Comparison of ENCODE assay signal across 20 cellular contexts in genomic region chr7:45126201-45126600, GRCh38. TPM values are rescaled to one million over a fixed set of nuclear protein-coding genes. Genes with fewer than 3 reads are reported as not detected.
DNase-seq lines count a peak whose midpoint lies in the region; ATAC-seq and TF ChIP-seq lines count a peak whose summit lies in the region.
"Had no signal": no experiment of that assay in that cellular context is flagged by ENCODE, and none has a peak within 500 bp of the region (broad histone marks: within the 10 kb centered on the region; RNA-seq: fewer than 3 reads in every experiment).

No MANE protein-coding gene starts in this region.

- TF ChIP-seq POLR2A in spleen (IDR thresholded peaks at IDR 0.05) = no peak

- no peaks in the 10 kb centered on the region for H3K36me3 ChIP-seq in spleen

- H3K27me3 ChIP-seq in spleen (replicated peaks in 1 of 7) = no peaks in the 10 kb centered on the region

- intact Hi-C loops in activated CD4-positive, alpha-beta T cell treated with anti-CD3 and anti-CD28 coated beads, Interleukin-2, amount 10 ng/mL, durations not matched to agents 24 days and 14 days (cut with micrococcal nuclease) = no loop called here
- intact Hi-C loops in natural killer cell (cut with micrococcal nuclease) = no loop called here
- intact Hi-C loops in spleen (cut with DNase I; ENCODE audit: low total_unique reads) = no loop called here

- H3K27ac Mint-ChIP-seq in activated CD4-positive, alpha-beta T cell treated with anti-CD3 and anti-CD28 coated beads, Interleukin-2, amount 10 ng/mL, durations not matched to agents 7 days and 5 days = peak overlapping the region; percentile 9
- no peak overlapping the region for H3K27ac Mint-ChIP-seq in activated CD4-positive, alpha-beta T cell treated with anti-CD3 and anti-CD28 coated beads, Interleukin-2, amount 10 ng/mL, durations not matched to agents 24 days and 14 days
- H3K27ac Mint-ChIP-seq in natural killer cell (peak overlapping the region; percentile 73 to 86), glutamatergic neuron (ENCODE audit: unreplicated experiment) (peak overlapping the region; percentile 81)
- H3K27ac Mint-ChIP-seq in natural killer cell treated with Interleukin-12 subunit alpha and Interleukin-12 subunit beta and Interleukin-15 and Interleukin-18, amount 100 ng/mL, for 72 hours = no peak overlapping the region
- H3K27ac Mint-ChIP-seq: CD4-positive, CD25-positive, alpha-beta regulatory T cell; IgD-negative memory B cell had no signal

- TF ChIP-seq CTCF in natural killer cell (IDR thresholded peaks at IDR 0.05) = no peak
- no peak for TF ChIP-seq CTCF in glutamatergic neuron (IDR thresholded peaks at IDR 0.05; ENCODE audit: partially characterized antibody, unreplicated experiment)
- no peak for TF ChIP-seq CTCF in spleen (IDR thresholded peaks at IDR 0.05 in 8 of 11, conservative IDR thresholded peaks at IDR 0.05 in 3 of 11)
- no peak for TF ChIP-seq CTCF in foreskin fibroblast (IDR thresholded peaks at IDR 0.05; ENCODE audit: low read depth, low read length)

- CTCF ChIA-PET in activated CD4-positive, alpha-beta T cell treated with anti-CD3 and anti-CD28 coated beads, Interleukin-2, amount 10 ng/mL, durations not matched to agents 7 days and 5 days (lab: Charles Lee) = no interaction called here

- H3K4me1 Mint-ChIP-seq in activated CD4-positive, alpha-beta T cell treated with anti-CD3 and anti-CD28 coated beads, Interleukin-2, amount 10 ng/mL, durations not matched to agents 7 days and 5 days = peaks cover 17% of the 10 kb centered on the region
- H3K4me1 Mint-ChIP-seq in activated CD4-positive, alpha-beta T cell treated with anti-CD3 and anti-CD28 coated beads, Interleukin-2, amount 10 ng/mL, durations not matched to agents 24 days and 14 days = peaks cover 13% of the 10 kb centered on the region
- peaks cover 26 to 38% of the 10 kb centered on the region in 2 donors for H3K4me1 Mint-ChIP-seq in natural killer cell
- H3K4me1 Mint-ChIP-seq in natural killer cell treated with Interleukin-12 subunit alpha and Interleukin-12 subunit beta and Interleukin-15 and Interleukin-18, amount 100 ng/mL, for 72 hours (ENCODE audit: low read depth in 2 of 2) = peaks cover 11 to 22% of the 10 kb centered on the region in 2 donors
- peaks cover 40% of the 10 kb centered on the region for H3K4me1 Mint-ChIP-seq in glutamatergic neuron (ENCODE audit: low read depth, unreplicated experiment)

- DNase-seq in activated CD4-positive, alpha-beta T cell treated with anti-CD3 and anti-CD28 coated beads, Interleukin-2, amount 10 ng/mL, durations not matched to agents 7 days and 5 days = no peak
- DNase-seq in activated CD4-positive, alpha-beta T cell treated with anti-CD3 and anti-CD28 coated beads, Interleukin-2, amount 10 ng/mL, durations not matched to agents 24 days and 14 days = no peak
- no peak for DNase-seq in natural killer cell
- DNase-seq in natural killer cell treated with Interleukin-12 subunit alpha and Interleukin-12 subunit beta and Interleukin-15 and Interleukin-18, amount 100 ng/mL, for 72 hours (ENCODE audit: low spot score) = no peak
- no peak for DNase-seq in glutamatergic neuron
- DNase-seq in spleen = peak; percentile 61
- no peak for DNase-seq in T-helper 9 cell
- DNase-seq in foreskin fibroblast = no peak
- DNase-seq: AML-193; C1 segment of cervical spinal cord; CD4-positive, CD25-positive, alpha-beta regulatory T cell; CD8-positive, alpha-beta memory T cell; COR-L47; GM23248; HCEC 1CT had no signal

- peaks cover 0 to 5% (median 0%) of the 10 kb centered on the region in 8 donors for H3K9me3 ChIP-seq in spleen
- H3K9me3 ChIP-seq: A549 had no signal

- POLR2A ChIA-PET in activated CD4-positive, alpha-beta T cell treated with anti-CD3 and anti-CD28 coated beads, Interleukin-2, amount 10 ng/mL, durations not matched to agents 7 days and 5 days (lab: Charles Lee) = no interaction called here

- ATAC-seq in natural killer cell = no peak
- ATAC-seq in natural killer cell treated with Interleukin-12 subunit alpha and Interleukin-12 subunit beta and Interleukin-15 and Interleukin-18, amount 100 ng/mL, for 72 hours = no peak
- ATAC-seq: A549 had no signal

- WGBS in spleen, 5 donors = 75 to 89% (median 81%) methylated on average over 6 of the region's 6 CpGs

- no peak overlapping the region for H3K27ac ChIP-seq in spleen
- H3K27ac ChIP-seq: 22Rv1, A549, GM23248, HL-60 had no signal

- no peaks in the 10 kb centered on the region for H3K9me3 Mint-ChIP-seq in activated CD4-positive, alpha-beta T cell treated with anti-CD3 and anti-CD28 coated beads, Interleukin-2, amount 10 ng/mL, durations not matched to agents 7 days and 5 days
- H3K9me3 Mint-ChIP-seq in activated CD4-positive, alpha-beta T cell treated with anti-CD3 and anti-CD28 coated beads, Interleukin-2, amount 10 ng/mL, durations not matched to agents 24 days and 14 days = no peaks in the 10 kb centered on the region
- H3K9me3 Mint-ChIP-seq in natural killer cell = no peaks in the 10 kb centered on the region
- H3K9me3 Mint-ChIP-seq in natural killer cell treated with Interleukin-12 subunit alpha and Interleukin-12 subunit beta and Interleukin-15 and Interleukin-18, amount 100 ng/mL, for 72 hours = no peaks in the 10 kb centered on the region
- H3K9me3 Mint-ChIP-seq in glutamatergic neuron (ENCODE audit: unreplicated experiment) = peaks cover 7% of the 10 kb centered on the region
- H3K9me3 Mint-ChIP-seq: CD4-positive, CD25-positive, alpha-beta regulatory T cell; CD8-positive, alpha-beta memory T cell; IgD-negative memory B cell had no signal

- no peaks in the 10 kb centered on the region for H3K27me3 Mint-ChIP-seq in activated CD4-positive, alpha-beta T cell treated with anti-CD3 and anti-CD28 coated beads, Interleukin-2, amount 10 ng/mL, durations not matched to agents 7 days and 5 days
- no peaks in the 10 kb centered on the region for H3K27me3 Mint-ChIP-seq in activated CD4-positive, alpha-beta T cell treated with anti-CD3 and anti-CD28 coated beads, Interleukin-2, amount 10 ng/mL, durations not matched to agents 24 days and 14 days
- no peaks in the 10 kb centered on the region for H3K27me3 Mint-ChIP-seq in natural killer cell (ENCODE audit: low read depth in 2 of 2)
- no peaks in the 10 kb centered on the region for H3K27me3 Mint-ChIP-seq in natural killer cell treated with Interleukin-12 subunit alpha and Interleukin-12 subunit beta and Interleukin-15 and Interleukin-18, amount 100 ng/mL, for 72 hours
- H3K27me3 Mint-ChIP-seq in glutamatergic neuron (ENCODE audit: unreplicated experiment) = peaks cover 9% of the 10 kb centered on the region
- H3K27me3 Mint-ChIP-seq: CD8-positive, alpha-beta memory T cell; IgD-negative memory B cell had no signal

- H3K4me1 ChIP-seq in spleen = peaks cover 4 to 17% (median 9%) of the 10 kb centered on the region in 6 donors
- H3K4me1 ChIP-seq: A549 had no signal

- H3K4me3 ChIP-seq in spleen (no peak overlapping the region), foreskin fibroblast (ENCODE audit: low read depth in 1 of 2, low read length in 2 of 2) (no peak overlapping the region)
- H3K4me3 ChIP-seq: A549, GM23248 had no signal

- H3K36me3 Mint-ChIP-seq in activated CD4-positive, alpha-beta T cell treated with anti-CD3 and anti-CD28 coated beads, Interleukin-2, amount 10 ng/mL, durations not matched to agents 7 days and 5 days (ENCODE audit: low read depth) = no peaks in the 10 kb centered on the region
- H3K36me3 Mint-ChIP-seq in activated CD4-positive, alpha-beta T cell treated with anti-CD3 and anti-CD28 coated beads, Interleukin-2, amount 10 ng/mL, durations not matched to agents 24 days and 14 days (ENCODE audit: low read depth) = no peaks in the 10 kb centered on the region
- H3K36me3 Mint-ChIP-seq in natural killer cell = no peaks in the 10 kb centered on the region
- H3K36me3 Mint-ChIP-seq in natural killer cell treated with Interleukin-12 subunit alpha and Interleukin-12 subunit beta and Interleukin-15 and Interleukin-18, amount 100 ng/mL, for 72 hours = no peaks in the 10 kb centered on the region
- H3K36me3 Mint-ChIP-seq in glutamatergic neuron (ENCODE audit: unreplicated experiment) = no peaks in the 10 kb centered on the region
- H3K36me3 Mint-ChIP-seq: CD8-positive, alpha-beta memory T cell had no signal

- no peak overlapping the region for H3K4me3 Mint-ChIP-seq in activated CD4-positive, alpha-beta T cell treated with anti-CD3 and anti-CD28 coated beads, Interleukin-2, amount 10 ng/mL, durations not matched to agents 7 days and 5 days
- no peak overlapping the region for H3K4me3 Mint-ChIP-seq in activated CD4-positive, alpha-beta T cell treated with anti-CD3 and anti-CD28 coated beads, Interleukin-2, amount 10 ng/mL, durations not matched to agents 24 days and 14 days
- H3K4me3 Mint-ChIP-seq in natural killer cell (no peak overlapping the region), glutamatergic neuron (ENCODE audit: unreplicated experiment) (no peak overlapping the region)
- H3K4me3 Mint-ChIP-seq in natural killer cell treated with Interleukin-12 subunit alpha and Interleukin-12 subunit beta and Interleukin-15 and Interleukin-18, amount 100 ng/mL, for 72 hours = no peak overlapping the region
- H3K4me3 Mint-ChIP-seq: CD4-positive, CD25-positive, alpha-beta regulatory T cell; CD8-positive, alpha-beta memory T cell; IgD-negative memory B cell had no signal

RNA-seq across cellular contexts. Expression of gene TBRG4, which starts 14.7 kb away (rescaled TPM):
- 100 to 1,000 TPM in 1 of 2 experiments, 10 to 100 TPM in 1; 98.9 to 102 TPM for total RNA-seq in activated CD4-positive, alpha-beta T cell treated with anti-CD3 and anti-CD28 coated beads, Interleukin-2, amount 10 ng/mL, durations not matched to agents 7 days and 5 days
- total RNA-seq in activated CD4-positive, alpha-beta T cell treated with anti-CD3 and anti-CD28 coated beads, Interleukin-2, amount 10 ng/mL, durations not matched to agents 24 days and 14 days = 192 and 198 TPM in 2 replicates
- total RNA-seq in natural killer cell (10 to 100 TPM; 48.6 to 56.7 (median 55.9) TPM), glutamatergic neuron (ENCODE audit: unreplicated experiment) (90.1 TPM), spleen (10 to 100 TPM; 37.9 to 77.1 (median 67.4) TPM)
- total RNA-seq in natural killer cell treated with Interleukin-12 subunit alpha and Interleukin-12 subunit beta and Interleukin-15 and Interleukin-18, amount 100 ng/mL, for 72 hours = 100 to 1,000 TPM; 123 to 211 TPM
- 10 to 100 TPM; 42.9 to 59.9 (median 46.2) TPM for polyA plus RNA-seq in spleen

RNA-seq across cellular contexts. Expression of gene RAMP3, which starts 31.4 kb away (rescaled TPM):
- total RNA-seq in activated CD4-positive, alpha-beta T cell treated with anti-CD3 and anti-CD28 coated beads, Interleukin-2, amount 10 ng/mL, durations not matched to agents 7 days and 5 days = not detected
- not detected in 2 replicates for total RNA-seq in activated CD4-positive, alpha-beta T cell treated with anti-CD3 and anti-CD28 coated beads, Interleukin-2, amount 10 ng/mL, durations not matched to agents 24 days and 14 days
- total RNA-seq in natural killer cell (not detected), glutamatergic neuron (ENCODE audit: unreplicated experiment) (not detected), spleen (10 to 100 TPM in 5 of 7 donors, 1 to 10 TPM in 2; 6.3 to 27.8 (median 11.8) TPM)
- not detected for total RNA-seq in natural killer cell treated with Interleukin-12 subunit alpha and Interleukin-12 subunit beta and Interleukin-15 and Interleukin-18, amount 100 ng/mL, for 72 hours
- polyA plus RNA-seq in spleen = 10 to 100 TPM; 14.2 to 21.6 (median 18.9) TPM
- total RNA-seq: CD4-positive, CD25-positive, alpha-beta regulatory T cell; CD8-positive, alpha-beta memory T cell; GM23248; H4 had no signal
- polyA plus RNA-seq: A549; CD4-positive, CD25-positive, alpha-beta regulatory T cell; CD8-positive, alpha-beta memory T cell; GM23248; IgD-negative memory B cell had no signal

RNA-seq across cellular contexts. Expression of gene NACAD, which starts 37.4 kb away (rescaled TPM):
- not detected for total RNA-seq in activated CD4-positive, alpha-beta T cell treated with anti-CD3 and anti-CD28 coated beads, Interleukin-2, amount 10 ng/mL, durations not matched to agents 7 days and 5 days
- total RNA-seq in activated CD4-positive, alpha-beta T cell treated with anti-CD3 and anti-CD28 coated beads, Interleukin-2, amount 10 ng/mL, durations not matched to agents 24 days and 14 days = 0.09 and 0.31 TPM in 2 replicates
- total RNA-seq in natural killer cell = 1 to 10 TPM in 1 of 3 donors, under 1 TPM in 2; 0.75 to 1.7 (median 0.78) TPM
- total RNA-seq in natural killer cell treated with Interleukin-12 subunit alpha and Interleukin-12 subunit beta and Interleukin-15 and Interleukin-18, amount 100 ng/mL, for 72 hours = 1 to 10 TPM; 1.1 to 1.9 TPM
- total RNA-seq in glutamatergic neuron (ENCODE audit: unreplicated experiment) = 125 TPM
- total RNA-seq in spleen = 1 to 10 TPM; 1.2 to 6.2 (median 3.4) TPM
- polyA plus RNA-seq in spleen = 1 to 10 TPM in 1 of 3 donors, under 1 TPM in 2; 0.30 to 1.0 (median 0.30) TPM
- polyA plus RNA-seq: CD4-positive, CD25-positive, alpha-beta regulatory T cell; IgD-negative memory B cell had no signal

Comparison
In these comparisons a context has a peak if more than half of its experiments do, and no peak if none do; other contexts are left out.
1. H3K27ac Mint-ChIP-seq: peak in activated CD4-positive, alpha-beta T cell treated with anti-CD3 and anti-CD28 coated beads, Interleukin-2, amount 10 ng/mL, durations not matched to agents 7 days and 5 days (single experiment), natural killer cell (2 of 2) and glutamatergic neuron (single experiment); none in activated CD4-positive, alpha-beta T cell treated with anti-CD3 and anti-CD28 coated beads, Interleukin-2, amount 10 ng/mL, durations not matched to agents 24 days and 14 days (single experiment) and natural killer cell treated with Interleukin-12 subunit alpha and Interleukin-12 subunit beta and Interleukin-15 and Interleukin-18, amount 100 ng/mL, for 72 hours (0 of 2).
2. RNA of gene NACAD, which starts 37.4 kb away (total RNA-seq): 125 TPM in glutamatergic neuron (single experiment); 1.2 to 6.2 TPM in spleen, 1.1 to 1.9 TPM in natural killer cell treated with Interleukin-12 subunit alpha and Interleukin-12 subunit beta and Interleukin-15 and Interleukin-18, amount 100 ng/mL, for 72 hours, 0.75 to 1.7 TPM in natural killer cell, 0.09 to 0.31 TPM in activated CD4-positive, alpha-beta T cell treated with anti-CD3 and anti-CD28 coated beads, Interleukin-2, amount 10 ng/mL, durations not matched to agents 24 days and 14 days and not detected in activated CD4-positive, alpha-beta T cell treated with anti-CD3 and anti-CD28 coated beads, Interleukin-2, amount 10 ng/mL, durations not matched to agents 7 days and 5 days; every median in the first group is over 10 times any median in the second.